ENCODE assay signal across 27 cellular contexts in the genomic region with DNA sequence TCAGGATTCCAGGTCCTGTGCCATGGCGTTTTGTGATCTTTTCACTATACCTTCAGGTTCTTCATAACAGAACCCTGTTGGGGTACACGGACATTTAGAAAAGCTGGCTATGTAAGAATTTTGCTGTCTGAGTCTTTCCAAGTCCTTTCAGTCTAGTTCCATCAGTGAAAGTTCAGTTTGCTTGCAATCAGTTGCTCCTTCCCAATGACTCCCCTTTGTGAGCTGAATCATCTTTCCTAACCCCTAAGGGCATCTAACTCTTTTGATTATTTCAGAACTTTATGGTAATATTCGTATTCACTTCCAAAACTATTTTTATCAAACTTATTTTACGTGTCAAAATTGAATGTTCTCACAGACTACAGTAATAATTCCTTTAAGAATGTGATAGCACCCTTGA.
"Had no signal": no experiment of that assay in that cellular context is flagged by ENCODE, and none has a peak within 500 bp of the region (broad histone marks: within the 10 kb centered on the region; RNA-seq: fewer than 3 reads in every experiment).

No MANE protein-coding gene starts in this region.

- DNase-seq: activated B cell treated with CpG ODN at 0.5 μM for 24 hours; activated CD4-positive, alpha-beta T cell treated with anti-CD3 and anti-CD28 coated beads for 48 hours; activated CD4-positive, alpha-beta T cell treated with anti-CD3 and anti-CD28 coated beads, Interleukin-2, amount 50 U/mL, for 1 hour; activated CD4-positive, alpha-beta T cell treated with anti-CD3 and anti-CD28 coated beads, Interleukin-2, amount 50 U/mL, for 48 hours; activated CD8-positive, alpha-beta memory T cell treated with anti-CD3 and anti-CD28 coated beads for 24 hours; activated CD8-positive, alpha-beta T cell treated with anti-CD3 and anti-CD28 coated beads for 36 hours; activated effector memory CD4-positive, alpha-beta T cell treated with anti-CD3 and anti-CD28 coated beads, Interleukin-2, amount 50 U/mL, for 16 hours; activated naive CD4-positive, alpha-beta T cell treated with anti-CD3 and anti-CD28 coated beads for 36 hours; activated naive CD8-positive, alpha-beta T cell treated with anti-CD3 and anti-CD28 coated beads for 36 hours; activated naive CD8-positive, alpha-beta T cell treated with anti-CD3 and anti-CD28 coated beads, Interleukin-2, amount 50 U/mL, for 24 hours; activated T-cell treated with anti-CD3 and anti-CD28 coated beads, Interleukin-2, amount 50 U/mL, for 1 hour; activated T-cell treated with anti-CD3 and anti-CD28 coated beads, Interleukin-2, amount 50 U/mL, for 48 hours; adrenal gland; amygdala; aorta; body of pancreas; caudate nucleus; cerebellar nuclear complex; colonic mucosa; effector CD8-positive, alpha-beta T cell; gastrocnemius medialis; glutamatergic neuron; heart left ventricle; T-helper 1 cell; T-helper 17 cell; T1000; WERI-Rb-1 had no signal

- H3K4me3 ChIP-seq: adrenal gland, body of pancreas, colonic mucosa, gastrocnemius medialis, heart left ventricle had no signal

- H3K9me3 ChIP-seq: adrenal gland, body of pancreas, colonic mucosa, gastrocnemius medialis, heart left ventricle had no signal

- H3K4me1 ChIP-seq: adrenal gland, body of pancreas, colonic mucosa, gastrocnemius medialis had no signal

- H3K36me3 ChIP-seq: adrenal gland, colonic mucosa, WERI-Rb-1 had no signal

- H3K27ac ChIP-seq: adrenal gland, body of pancreas, colonic mucosa, gastrocnemius medialis, heart left ventricle, WERI-Rb-1 had no signal

- H3K27me3 ChIP-seq: adrenal gland, body of pancreas, colonic mucosa, gastrocnemius medialis, heart left ventricle had no signal
